In genomic region chr13:107907065-107907464, GRCh38 we compare ENCODE assay signal across 13 cellular contexts.
A peak's percentile ranks its signal among the peaks of the same experiment; 100 is the strongest.
DNase-seq lines count a peak whose midpoint lies in the region; TF ChIP-seq lines count a peak whose summit lies in the region.
"Had no signal": no experiment of that assay in that cellular context is flagged by ENCODE, and none has a peak within 500 bp of the region (broad histone marks: within the 10 kb centered on the region; RNA-seq: fewer than 3 reads in every experiment).

No MANE protein-coding gene starts in this region.

- H3F3A ChIP-seq in GM23248 (ENCODE audit: insufficient read depth), result no peaks in the 10 kb centered on the region

- H3K27ac Mint-ChIP-seq in activated CD4-positive, alpha-beta T cell treated with anti-CD3 and anti-CD28 coated beads, Interleukin-2, amount 10 ng/mL, durations not matched to agents 24 days and 14 days, result no peak overlapping the region
- H3K27ac Mint-ChIP-seq: CD4-positive, alpha-beta memory T cell had no signal

- H3K36me3 ChIP-seq in GM23248 (ENCODE audit: low read depth), result no peaks in the 10 kb centered on the region
- no peaks in the 10 kb centered on the region for H3K36me3 ChIP-seq in brain microvascular endothelial cell (replicated peaks)
- no peaks in the 10 kb centered on the region for H3K36me3 ChIP-seq in kidney epithelial cell (ENCODE audit: control insufficient read depth, insufficient read depth, low read length)
- H3K36me3 ChIP-seq: BLaER1 treated with 17β-estradiol and CSF1 and Interleukin-3, amounts not matched to agents 10 nM and 100 nM had no signal

- in situ Hi-C loops in GM23248 (cut with MboI), result no loop called here
- in situ Hi-C loops in brain microvascular endothelial cell (cut with HindIII; ENCODE audit: low pct_ligation_motif_present, low sequenced_read_pairs), result no loop called here

- DNase-seq in GM23248 (no peak), SHP77 treated with DMSO at 0.1 percent for 48 hours (lab: John Stamatoyannopoulos, UW) (peak; percentile 55), brain microvascular endothelial cell (peak; percentile 32), kidney epithelial cell (ENCODE audit: low read depth) (peak; percentile 12), Ammon's horn (ENCODE audit: low spot score) (no peak), kidney tubule cell (ENCODE audit: low spot score) (no peak), NOMO-1 (lab: John Stamatoyannopoulos, UW; ENCODE audit: unreplicated experiment in 2 of 2) (no peak)
- DNase-seq in activated CD4-positive, alpha-beta T cell treated with anti-CD3 and anti-CD28 coated beads, Interleukin-2, amount 10 ng/mL, durations not matched to agents 24 days and 14 days, result no peak
- DNase-seq: 8988T; AML-193; Caco-2; CD4-positive, alpha-beta memory T cell had no signal

- no peaks in the 10 kb centered on the region for H3K36me3 Mint-ChIP-seq in activated CD4-positive, alpha-beta T cell treated with anti-CD3 and anti-CD28 coated beads, Interleukin-2, amount 10 ng/mL, durations not matched to agents 24 days and 14 days (ENCODE audit: low read depth)
- H3K36me3 Mint-ChIP-seq: CD4-positive, alpha-beta memory T cell had no signal

- H2AFZ ChIP-seq in GM23248, result 0 out of 2 replicates have a peak overlapping the region, but pooled peaks have one; percentile 38

- H3K79me2 ChIP-seq in GM23248 (ENCODE audit: insufficient read depth), result no peaks in the 10 kb centered on the region

- H3K4me3 Mint-ChIP-seq in activated CD4-positive, alpha-beta T cell treated with anti-CD3 and anti-CD28 coated beads, Interleukin-2, amount 10 ng/mL, durations not matched to agents 24 days and 14 days, result no peak overlapping the region
- H3K4me3 Mint-ChIP-seq: CD4-positive, alpha-beta memory T cell had no signal

- H3K9ac ChIP-seq in GM23248, result no peak overlapping the region
- H3K9ac ChIP-seq: BLaER1 treated with 17β-estradiol and CSF1 and Interleukin-3, amounts not matched to agents 10 nM and 100 nM had no signal

- no peak overlapping the region for H3K4me2 ChIP-seq in GM23248 (ENCODE audit: unreplicated experiment)
- H3K4me2 ChIP-seq: BLaER1 treated with 17β-estradiol and CSF1 and Interleukin-3, amounts not matched to agents 10 nM and 100 nM had no signal

- 20 to 23% methylated on average over 10 of the region's 10 CpGs for WGBS in GM23248 (ENCODE audit: low coverage in 1 of 2, low lambda C conversion rate in 2 of 2, missing lambda C conversion rate in 2 of 2), 2 experiments

- no peaks in the 10 kb centered on the region for H3K9me3 ChIP-seq in GM23248 (ENCODE audit: low read depth)
- H3K9me3 ChIP-seq: BLaER1 treated with 17β-estradiol and CSF1 and Interleukin-3, amounts not matched to agents 10 nM and 100 nM; Caco-2 had no signal

- H3K9me3 Mint-ChIP-seq in activated CD4-positive, alpha-beta T cell treated with anti-CD3 and anti-CD28 coated beads, Interleukin-2, amount 10 ng/mL, durations not matched to agents 24 days and 14 days, result no peaks in the 10 kb centered on the region

- intact Hi-C loops in activated CD4-positive, alpha-beta T cell treated with anti-CD3 and anti-CD28 coated beads, Interleukin-2, amount 10 ng/mL, durations not matched to agents 24 days and 14 days (cut with micrococcal nuclease), result no loop called here

- no peaks in the 10 kb centered on the region for H3K9me2 ChIP-seq in GM23248 (ENCODE audit: insufficient read depth)

- H4K20me1 ChIP-seq in GM23248 (ENCODE audit: insufficient read depth), result no peaks in the 10 kb centered on the region
- H4K20me1 ChIP-seq: BLaER1 treated with 17β-estradiol and CSF1 and Interleukin-3, amounts not matched to agents 10 nM and 100 nM had no signal

- no peak overlapping the region for H3K4me3 ChIP-seq in GM23248
- no peak overlapping the region for H3K4me3 ChIP-seq in brain microvascular endothelial cell (ENCODE audit: low read depth, low read length)
- H3K4me3 ChIP-seq in kidney epithelial cell (ENCODE audit: low read depth, low read length), result no peak overlapping the region
- H3K4me3 ChIP-seq: BLaER1 treated with 17β-estradiol and CSF1 and Interleukin-3, amounts not matched to agents 10 nM and 100 nM had no signal

- H3K27ac ChIP-seq in GM23248 (no peak overlapping the region), brain microvascular endothelial cell (peak overlapping the region; percentile 39)
- H3K27ac ChIP-seq: BLaER1 treated with 17β-estradiol and CSF1 and Interleukin-3, amounts not matched to agents 10 nM and 100 nM had no signal

- H3K4me1 ChIP-seq in GM23248 (ENCODE audit: insufficient read depth), result no peaks in the 10 kb centered on the region
- H3K4me1 ChIP-seq: BLaER1 treated with 17β-estradiol and CSF1 and Interleukin-3, amounts not matched to agents 10 nM and 100 nM; Caco-2 had no signal

- H3K4me1 Mint-ChIP-seq in activated CD4-positive, alpha-beta T cell treated with anti-CD3 and anti-CD28 coated beads, Interleukin-2, amount 10 ng/mL, durations not matched to agents 24 days and 14 days, result no peaks in the 10 kb centered on the region
- H3K4me1 Mint-ChIP-seq: CD4-positive, alpha-beta memory T cell had no signal

- TF ChIP-seq CTCF in brain microvascular endothelial cell (IDR thresholded peaks at IDR 0.05; ENCODE audit: low read depth, low read length, missing control alignments), result no peak
- no peak for TF ChIP-seq CTCF in kidney epithelial cell (IDR thresholded peaks at IDR 0.05; ENCODE audit: insufficient read depth, low read length, poor library complexity, severe bottlenecking)

- no peaks in the 10 kb centered on the region for H3K27me3 Mint-ChIP-seq in activated CD4-positive, alpha-beta T cell treated with anti-CD3 and anti-CD28 coated beads, Interleukin-2, amount 10 ng/mL, durations not matched to agents 24 days and 14 days
- H3K27me3 Mint-ChIP-seq: CD4-positive, alpha-beta memory T cell had no signal

- H3K27me3 ChIP-seq in GM23248 (replicated peaks; ENCODE audit: insufficient read depth) (peaks cover 33% of the 10 kb centered on the region), brain microvascular endothelial cell (replicated peaks) (no peaks in the 10 kb centered on the region), kidney epithelial cell (ENCODE audit: control insufficient read depth, insufficient read depth, low read length) (no peaks in the 10 kb centered on the region)
- H3K27me3 ChIP-seq: BLaER1 treated with 17β-estradiol and CSF1 and Interleukin-3, amounts not matched to agents 10 nM and 100 nM had no signal

Comparison
In these comparisons a context has a peak if more than half of its experiments do, and no peak if none do; other contexts are left out.
1. DNase-seq: peak in SHP77 treated with DMSO at 0.1 percent for 48 hours (single experiment), brain microvascular endothelial cell (single experiment) and kidney epithelial cell (single experiment); none in GM23248 (single experiment), Ammon's horn (single experiment), activated CD4-positive, alpha-beta T cell treated with anti-CD3 and anti-CD28 coated beads, Interleukin-2, amount 10 ng/mL, durations not matched to agents 24 days and 14 days (single experiment), kidney tubule cell (single experiment) and NOMO-1 (0 of 2).